ENCODE assay signal across 1 cellular context in genomic region chr2:37795938-37796337, GRCh38.
TF ChIP-seq lines count a peak whose summit lies in the region.

No MANE protein-coding gene starts in this region.

TF ChIP-seq in HEK293, 187 proteins besides CTCF, POLR2A, EP300 and RAD21 (continued from another document and continues in another):
- TF ChIP-seq PRDM6 (tag by site-specific recombination; IDR thresholded peaks at IDR 0.05) (no peak; the same call in 1 of the 2 replicates), BCL11B (tag by site-specific recombination; IDR thresholded peaks at IDR 0.05; ENCODE audit: low read depth) (no peak), SCRT2 (tag by site-specific recombination; IDR thresholded peaks at IDR 0.05) (peak; percentile 70), ZNF555 (tag by site-specific recombination; conservative IDR thresholded peaks at IDR 0.05) (no peak), KLF10 (tag by site-specific recombination; IDR thresholded peaks at IDR 0.05) (no peak), ZNF48 (tag by site-specific recombination; IDR thresholded peaks at IDR 0.05) (no peak), ZNF248 (tag by site-specific recombination; IDR thresholded peaks at IDR 0.05) (no peak), ZNF26 (tag by site-specific recombination; IDR thresholded peaks at IDR 0.05) (no peak), PRDM4 (tag by site-specific recombination; IDR thresholded peaks at IDR 0.05) (no peak), ZNF677 (tag by site-specific recombination; IDR thresholded peaks at IDR 0.05) (no peak), ZNF558 (tag by site-specific recombination; IDR thresholded peaks at IDR 0.05) (no peak), OVOL3 (tag by site-specific recombination; IDR thresholded peaks at IDR 0.05) (no peak), ZSCAN23 (tag by site-specific recombination; IDR thresholded peaks at IDR 0.05) (no peak), GFI1B (tag by site-specific recombination; IDR thresholded peaks at IDR 0.05) (no peak), ZNF426 (tag by site-specific recombination; IDR thresholded peaks at IDR 0.05) (no peak), PATZ1 (tag by site-specific recombination; IDR thresholded peaks at IDR 0.05) (no peak), ZNF571 (tag by site-specific recombination; IDR thresholded peaks at IDR 0.05) (no peak), ZNF416 (tag by site-specific recombination; IDR thresholded peaks at IDR 0.05) (no peak), KLF8 (tag by site-specific recombination; IDR thresholded peaks at IDR 0.05) (peak; percentile 37; the same call in 1 of the 2 replicates), ZNF514 (tag by site-specific recombination; IDR thresholded peaks at IDR 0.05) (no peak), IKZF3 (tag by site-specific recombination; IDR thresholded peaks at IDR 0.05) (no peak), ZNF221 (tag by site-specific recombination; IDR thresholded peaks at IDR 0.05; ENCODE audit: borderline replicate concordance) (no peak), ZNF692 (tag by site-specific recombination; IDR thresholded peaks at IDR 0.05) (0 out of 2 replicates have a peak, but pooled peaks have one; percentile 21), MYNN (tag by site-specific recombination; IDR thresholded peaks at IDR 0.05; ENCODE audit: borderline replicate concordance) (no peak), ZBTB6 (tag by site-specific recombination; IDR thresholded peaks at IDR 0.05) (no peak), ZNF169 (tag by site-specific recombination; IDR thresholded peaks at IDR 0.05) (no peak)
- TF ChIP-seq, protein P1, sequence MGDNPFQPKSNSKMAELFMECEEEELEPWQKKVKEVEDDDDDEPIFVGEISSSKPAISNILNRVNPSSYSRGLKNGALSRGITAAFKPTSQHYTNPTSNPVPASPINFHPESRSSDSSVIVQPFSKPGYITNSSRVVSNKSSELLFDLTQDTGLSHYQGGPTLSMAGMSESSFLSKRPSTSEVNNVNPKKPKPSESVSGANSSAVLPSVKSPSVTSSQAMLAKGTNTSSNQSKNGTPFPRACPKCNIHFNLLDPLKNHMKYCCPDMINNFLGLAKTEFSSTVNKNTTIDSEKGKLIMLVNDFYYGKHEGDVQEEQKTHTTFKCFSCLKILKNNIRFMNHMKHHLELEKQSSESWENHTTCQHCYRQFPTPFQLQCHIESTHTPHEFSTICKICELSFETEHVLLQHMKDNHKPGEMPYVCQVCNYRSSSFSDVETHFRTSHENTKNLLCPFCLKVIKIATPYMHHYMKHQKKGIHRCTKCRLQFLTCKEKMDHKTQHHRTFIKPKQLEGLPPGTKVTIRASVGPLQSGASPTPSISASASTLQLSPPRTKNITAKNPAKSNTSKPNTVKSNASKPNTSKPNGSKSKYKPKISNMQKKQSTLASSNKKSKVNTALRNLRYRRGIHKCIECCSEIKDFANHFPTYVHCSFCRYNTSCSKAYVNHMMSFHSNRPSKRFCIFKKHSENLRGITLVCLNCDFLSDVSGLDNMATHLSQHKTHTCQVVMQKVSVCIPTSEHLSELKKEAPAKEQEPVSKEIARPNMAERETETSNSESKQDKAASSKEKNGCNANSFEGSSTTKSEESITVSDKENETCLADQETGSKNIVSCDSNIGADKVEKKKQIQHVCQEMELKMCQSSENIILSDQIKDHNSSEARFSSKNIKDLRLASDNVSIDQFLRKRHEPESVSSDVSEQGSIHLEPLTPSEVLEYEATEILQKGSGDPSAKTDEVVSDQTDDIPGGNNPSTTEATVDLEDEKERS (tag by site-specific recombination; IDR thresholded peaks at IDR 0.05), result no peak
- TF ChIP-seq, protein P2, sequence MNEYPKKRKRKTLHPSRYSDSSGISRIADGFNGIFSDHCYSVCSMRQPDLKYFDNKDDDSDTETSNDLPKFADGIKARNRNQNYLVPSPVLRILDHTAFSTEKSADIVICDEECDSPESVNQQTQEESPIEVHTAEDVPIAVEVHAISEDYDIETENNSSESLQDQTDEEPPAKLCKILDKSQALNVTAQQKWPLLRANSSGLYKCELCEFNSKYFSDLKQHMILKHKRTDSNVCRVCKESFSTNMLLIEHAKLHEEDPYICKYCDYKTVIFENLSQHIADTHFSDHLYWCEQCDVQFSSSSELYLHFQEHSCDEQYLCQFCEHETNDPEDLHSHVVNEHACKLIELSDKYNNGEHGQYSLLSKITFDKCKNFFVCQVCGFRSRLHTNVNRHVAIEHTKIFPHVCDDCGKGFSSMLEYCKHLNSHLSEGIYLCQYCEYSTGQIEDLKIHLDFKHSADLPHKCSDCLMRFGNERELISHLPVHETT (tag by site-specific recombination; IDR thresholded peaks at IDR 0.05), result no peak
- TF ChIP-seq, protein P3, sequence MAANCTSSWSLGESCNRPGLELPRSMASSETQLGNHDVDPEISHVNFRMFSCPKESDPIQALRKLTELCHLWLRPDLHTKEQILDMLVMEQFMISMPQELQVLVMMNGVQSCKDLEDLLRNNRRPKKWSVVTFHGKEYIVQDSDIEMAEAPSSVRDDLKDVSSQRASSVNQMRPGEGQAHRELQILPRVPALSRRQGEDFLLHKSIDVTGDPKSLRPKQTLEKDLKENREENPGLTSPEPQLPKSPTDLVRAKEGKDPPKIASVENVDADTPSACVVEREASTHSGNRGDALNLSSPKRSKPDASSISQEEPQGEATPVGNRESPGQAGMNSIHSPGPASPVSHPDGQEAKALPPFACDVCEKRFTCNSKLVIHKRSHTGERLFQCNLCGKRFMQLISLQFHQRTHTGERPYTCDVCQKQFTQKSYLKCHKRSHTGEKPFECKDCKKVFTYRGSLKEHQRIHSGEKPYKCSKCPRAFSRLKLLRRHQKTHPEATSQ (tag by site-specific recombination; IDR thresholded peaks at IDR 0.05), result no peak
- TF ChIP-seq, protein P4, sequence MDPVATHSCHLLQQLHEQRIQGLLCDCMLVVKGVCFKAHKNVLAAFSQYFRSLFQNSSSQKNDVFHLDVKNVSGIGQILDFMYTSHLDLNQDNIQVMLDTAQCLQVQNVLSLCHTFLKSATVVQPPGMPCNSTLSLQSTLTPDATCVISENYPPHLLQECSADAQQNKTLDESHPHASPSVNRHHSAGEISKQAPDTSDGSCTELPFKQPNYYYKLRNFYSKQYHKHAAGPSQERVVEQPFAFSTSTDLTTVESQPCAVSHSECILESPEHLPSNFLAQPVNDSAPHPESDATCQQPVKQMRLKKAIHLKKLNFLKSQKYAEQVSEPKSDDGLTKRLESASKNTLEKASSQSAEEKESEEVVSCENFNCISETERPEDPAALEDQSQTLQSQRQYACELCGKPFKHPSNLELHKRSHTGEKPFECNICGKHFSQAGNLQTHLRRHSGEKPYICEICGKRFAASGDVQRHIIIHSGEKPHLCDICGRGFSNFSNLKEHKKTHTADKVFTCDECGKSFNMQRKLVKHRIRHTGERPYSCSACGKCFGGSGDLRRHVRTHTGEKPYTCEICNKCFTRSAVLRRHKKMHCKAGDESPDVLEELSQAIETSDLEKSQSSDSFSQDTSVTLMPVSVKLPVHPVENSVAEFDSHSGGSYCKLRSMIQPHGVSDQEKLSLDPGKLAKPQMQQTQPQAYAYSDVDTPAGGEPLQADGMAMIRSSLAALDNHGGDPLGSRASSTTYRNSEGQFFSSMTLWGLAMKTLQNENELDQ (tag by site-specific recombination; IDR thresholded peaks at IDR 0.05; ENCODE audit: low read depth), result no peak
- TF ChIP-seq, protein P5, sequence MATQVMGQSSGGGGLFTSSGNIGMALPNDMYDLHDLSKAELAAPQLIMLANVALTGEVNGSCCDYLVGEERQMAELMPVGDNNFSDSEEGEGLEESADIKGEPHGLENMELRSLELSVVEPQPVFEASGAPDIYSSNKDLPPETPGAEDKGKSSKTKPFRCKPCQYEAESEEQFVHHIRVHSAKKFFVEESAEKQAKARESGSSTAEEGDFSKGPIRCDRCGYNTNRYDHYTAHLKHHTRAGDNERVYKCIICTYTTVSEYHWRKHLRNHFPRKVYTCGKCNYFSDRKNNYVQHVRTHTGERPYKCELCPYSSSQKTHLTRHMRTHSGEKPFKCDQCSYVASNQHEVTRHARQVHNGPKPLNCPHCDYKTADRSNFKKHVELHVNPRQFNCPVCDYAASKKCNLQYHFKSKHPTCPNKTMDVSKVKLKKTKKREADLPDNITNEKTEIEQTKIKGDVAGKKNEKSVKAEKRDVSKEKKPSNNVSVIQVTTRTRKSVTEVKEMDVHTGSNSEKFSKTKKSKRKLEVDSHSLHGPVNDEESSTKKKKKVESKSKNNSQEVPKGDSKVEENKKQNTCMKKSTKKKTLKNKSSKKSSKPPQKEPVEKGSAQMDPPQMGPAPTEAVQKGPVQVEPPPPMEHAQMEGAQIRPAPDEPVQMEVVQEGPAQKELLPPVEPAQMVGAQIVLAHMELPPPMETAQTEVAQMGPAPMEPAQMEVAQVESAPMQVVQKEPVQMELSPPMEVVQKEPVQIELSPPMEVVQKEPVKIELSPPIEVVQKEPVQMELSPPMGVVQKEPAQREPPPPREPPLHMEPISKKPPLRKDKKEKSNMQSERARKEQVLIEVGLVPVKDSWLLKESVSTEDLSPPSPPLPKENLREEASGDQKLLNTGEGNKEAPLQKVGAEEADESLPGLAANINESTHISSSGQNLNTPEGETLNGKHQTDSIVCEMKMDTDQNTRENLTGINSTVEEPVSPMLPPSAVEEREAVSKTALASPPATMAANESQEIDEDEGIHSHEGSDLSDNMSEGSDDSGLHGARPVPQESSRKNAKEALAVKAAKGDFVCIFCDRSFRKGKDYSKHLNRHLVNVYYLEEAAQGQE (tag by site-specific recombination; IDR thresholded peaks at IDR 0.05), result no peak
